In the genomic region with DNA sequence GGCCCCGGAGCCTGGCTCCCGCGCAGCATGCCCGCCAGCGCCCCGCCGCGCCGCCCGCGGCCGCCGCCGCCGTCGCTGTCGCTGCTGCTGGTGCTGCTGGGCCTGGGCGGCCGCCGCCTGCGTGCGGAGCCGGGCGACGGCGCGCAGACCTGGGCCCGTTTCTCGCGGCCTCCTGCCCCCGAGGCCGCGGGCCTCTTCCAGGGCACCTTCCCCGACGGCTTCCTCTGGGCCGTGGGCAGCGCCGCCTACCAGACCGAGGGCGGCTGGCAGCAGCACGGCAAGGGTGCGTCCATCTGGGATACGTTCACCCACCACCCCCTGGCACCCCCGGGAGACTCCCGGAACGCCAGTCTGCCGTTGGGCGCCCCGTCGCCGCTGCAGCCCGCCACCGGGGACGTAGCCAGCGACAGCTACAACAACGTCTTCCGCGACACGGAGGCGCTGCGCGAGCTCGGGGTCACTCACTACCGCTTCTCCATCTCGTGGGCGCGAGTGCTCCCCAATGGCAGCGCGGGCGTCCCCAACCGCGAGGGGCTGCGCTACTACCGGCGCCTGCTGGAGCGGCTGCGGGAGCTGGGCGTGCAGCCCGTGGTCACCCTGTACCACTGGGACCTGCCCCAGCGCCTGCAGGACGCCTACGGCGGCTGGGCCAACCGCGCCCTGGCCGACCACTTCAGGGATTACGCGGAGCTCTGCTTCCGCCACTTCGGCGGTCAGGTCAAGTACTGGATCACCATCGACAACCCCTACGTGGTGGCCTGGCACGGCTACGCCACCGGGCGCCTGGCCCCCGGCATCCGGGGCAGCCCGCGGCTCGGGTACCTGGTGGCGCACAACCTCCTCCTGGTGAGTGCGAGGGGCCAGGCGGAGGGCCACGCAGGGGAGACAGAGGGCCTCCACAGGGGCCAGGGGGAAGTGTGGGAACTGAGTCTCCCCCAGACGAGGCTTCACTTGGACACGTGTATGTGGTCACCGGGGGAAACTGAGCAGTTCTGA, we compare ENCODE assay signal across 8 cellular contexts. TPM values are rescaled to one million over a fixed set of nuclear protein-coding genes. Genes with fewer than 3 reads are reported as not detected.
A peak's percentile ranks its signal among the peaks of the same experiment; 100 is the strongest.
DNase-seq lines count a peak whose midpoint lies in the region; ATAC-seq and TF ChIP-seq lines count a peak whose summit lies in the region.

A gene (plus strand): TSS at position 10 of the 996 bp plus-strand sequence. CDS start 18 bp downstream, at position 28.

- H3K27ac ChIP-seq in HUES64 (ENCODE audit: low read depth, low read length) = no peak within 1 kb of the TSS
- H3K27ac ChIP-seq in mammary epithelial cell (ENCODE audit: insufficient read depth, low read depth, low read length) = no peak within 1 kb of the TSS
- H3K27ac ChIP-seq in layer of hippocampus (ENCODE audit: low read depth, low read length) = peak within 1 kb of the TSS; percentile 27

- BruUV-seq in mammary epithelial cell (replicated peaks; lab: Mats Ljungman, UMichigan) = no TSS peak

- CTCF ChIA-PET in mammary epithelial cell (lab: Charles Lee; ENCODE audit: low non-redundant PET) = no interaction called here

- in situ Hi-C loops in mammary epithelial cell (cut with MboI; ENCODE audit: low sequenced_read_pairs in 2 of 2) = no loop called here

- H3K36me3 ChIP-seq in HUES64 (ENCODE audit: insufficient read depth, low read length) = no peaks in the 10 kb centered on the region
- H3K36me3 ChIP-seq in mammary epithelial cell (ENCODE audit: insufficient read depth, low read length) = no peaks in the 10 kb centered on the region

- dilution Hi-C loops in mammary epithelial cell (cut with HindIII; ENCODE audit: low sequenced_read_pairs) = no loop called here

- H3K27me3 ChIP-seq in HUES64 (ENCODE audit: insufficient read depth, low read length) (peaks cover 78% of the 10 kb centered on the region), mammary epithelial cell (ENCODE audit: insufficient read depth, low read length) (peaks cover 32% of the 10 kb centered on the region), layer of hippocampus (ENCODE audit: control insufficient read depth, insufficient read depth, low read length) (peaks cover 4% of the 10 kb centered on the region)

- H3K4me1 ChIP-seq in HUES64 (ENCODE audit: insufficient read depth, low read length) (no peaks in the 10 kb centered on the region), mammary epithelial cell (ENCODE audit: insufficient read depth, low read length) (peaks cover 10% of the 10 kb centered on the region)

- intact Hi-C loops in mammary epithelial cell (cut with micrococcal nuclease) = no loop called here

- peak within 1 kb of the TSS; percentile 40 for H3K4me2 ChIP-seq in mammary epithelial cell (ENCODE audit: insufficient read depth, low read depth, low read length)

- ATAC-seq in GM19023 (IDR thresholded peaks at IDR 0.05; ENCODE audit: unreplicated experiment) = peak; percentile 37
- ATAC-seq in stimulated activated naive CD8-positive, alpha-beta T cell treated with anti-CD3 and anti-CD28 coated beads, Interleukin-15, Interleukin-2, amounts not matched to agents 100 U/mL and 50 U/mL, for 24 hours = no peak

- H2AFZ ChIP-seq in mammary epithelial cell (ENCODE audit: low read depth, low read length) = peak within 1 kb of the TSS; percentile 60

- no peaks in the 10 kb centered on the region for H4K20me1 ChIP-seq in mammary epithelial cell (ENCODE audit: insufficient read depth, low read length)

- peak within 1 kb of the TSS; percentile 2; the same call in 1 of the 2 replicates for H3K9ac ChIP-seq in HUES64 (ENCODE audit: low read depth, low read length)
- no peak within 1 kb of the TSS for H3K9ac ChIP-seq in mammary epithelial cell (ENCODE audit: insufficient read depth, low read length)

- DNase-seq in AG20443 (ENCODE audit: low spot score) (peak; percentile 42), mammary epithelial cell (no peak), DMS114 treated with DMSO at 0.1 percent for 48 hours (lab: John Stamatoyannopoulos, UW; ENCODE audit: unreplicated experiment) (no peak), NCI-H1105 (lab: John Stamatoyannopoulos, UW) (no peak)
- DNase-seq in stimulated activated naive CD8-positive, alpha-beta T cell treated with anti-CD3 and anti-CD28 coated beads, Interleukin-15, Interleukin-2, amounts not matched to agents 100 U/mL and 50 U/mL, for 24 hours = peak; percentile 18

- WGBS in HUES64 = 4% methylated on average over 109 of the region's 109 CpGs
- WGBS in mammary epithelial cell (ENCODE audit: low coverage, missing lambda C conversion rate) = 12% methylated on average over 9 of the region's 109 CpGs

- no peaks in the 10 kb centered on the region for H3K79me2 ChIP-seq in mammary epithelial cell (ENCODE audit: insufficient read depth, low read length)

- peak within 1 kb of the TSS; percentile 59 for H3K4me3 ChIP-seq in HUES64 (ENCODE audit: low read length)
- H3K4me3 ChIP-seq in mammary epithelial cell (replicated peaks in 1 of 3; ENCODE audit: insufficient read depth in 1 of 3, low read depth in 2 of 3, low read length in 3 of 3) = no peak within 1 kb of the TSS

- no peak for TF ChIP-seq CTCF in mammary epithelial cell (conservative IDR thresholded peaks at IDR 0.05 in 1 of 2, IDR thresholded peaks at IDR 0.05 in 1 of 2; ENCODE audit: extremely low read depth in 1 of 2, insufficient read depth in 1 of 2, low read depth in 1 of 2, low read length in 2 of 2)

- no peaks in the 10 kb centered on the region for H3K9me3 ChIP-seq in HUES64 (ENCODE audit: insufficient read depth, low read depth, low read length)
- no peaks in the 10 kb centered on the region for H3K9me3 ChIP-seq in mammary epithelial cell (replicated peaks; ENCODE audit: insufficient read depth, low read length)

RNA-seq across cellular contexts. Expression of the gene that starts here (rescaled TPM):
- not detected for polyA plus RNA-seq in HUES64 (2013, experiment 1 of 2)
- polyA plus RNA-seq in HUES64 (2013, experiment 2 of 2) = not detected
- not detected for total RNA-seq in mammary epithelial cell
- polyA plus RNA-seq in mammary epithelial cell = not detected
- polyA minus RNA-seq in mammary epithelial cell = not detected

Comparison
In these comparisons a context has a peak if more than half of its experiments do, and no peak if none do; other contexts are left out.
1. DNase-seq: peak in AG20443 (single experiment) and stimulated activated naive CD8-positive, alpha-beta T cell treated with anti-CD3 and anti-CD28 coated beads, Interleukin-15, Interleukin-2, amounts not matched to agents 100 U/mL and 50 U/mL, for 24 hours (single experiment); none in mammary epithelial cell (single experiment), DMS114 treated with DMSO at 0.1 percent for 48 hours (single experiment) and NCI-H1105 (single experiment).